Comparison of ENCODE assay signal across 19 cellular contexts in genomic region chrX:112863850-112864249, GRCh38. TPM values are rescaled to one million over a fixed set of nuclear protein-coding genes. Genes with fewer than 3 reads are reported as not detected.
DNase-seq lines count a peak whose midpoint lies in the region; ATAC-seq and TF ChIP-seq lines count a peak whose summit lies in the region.
"Had no signal": no experiment of that assay in that cellular context is flagged by ENCODE, and none has a peak within 500 bp of the region (broad histone marks: within the 10 kb centered on the region; RNA-seq: fewer than 3 reads in every experiment).

No MANE protein-coding gene starts in this region.

- H3K4me3 ChIP-seq in GM23248 (no peak overlapping the region), adipocyte (ENCODE audit: low read length) (no peak overlapping the region), hepatocyte (no peak overlapping the region)
- H3K4me3 ChIP-seq: BLaER1 treated with 17β-estradiol and CSF1 and Interleukin-3, amounts not matched to agents 10 nM and 100 nM; GM12878 had no signal

- H3K36me3 ChIP-seq in GM23248 (ENCODE audit: low read depth): no peaks in the 10 kb centered on the region
- no peaks in the 10 kb centered on the region for H3K36me3 ChIP-seq in adipocyte (ENCODE audit: control insufficient read depth, insufficient read depth, low read length, severe bottlenecking)
- no peaks in the 10 kb centered on the region for H3K36me3 ChIP-seq in hepatocyte (replicated peaks; ENCODE audit: insufficient read depth, low read depth)
- H3K36me3 ChIP-seq: BE2C; BLaER1 treated with 17β-estradiol and CSF1 and Interleukin-3, amounts not matched to agents 10 nM and 100 nM had no signal

- 83 to 88% methylated on average over 2 of the region's 2 CpGs for WGBS in GM23248 (ENCODE audit: low coverage in 1 of 2, low lambda C conversion rate in 2 of 2, missing lambda C conversion rate in 2 of 2), 2 experiments
- 95% methylated on average over 2 of the region's 2 CpGs for WGBS in hepatocyte (ENCODE audit: low lambda C conversion rate, missing lambda C conversion rate)

- H3K79me2 ChIP-seq in GM23248 (ENCODE audit: insufficient read depth) (no peaks in the 10 kb centered on the region), hepatocyte (no peaks in the 10 kb centered on the region)

- ATAC-seq in HG02610 (IDR thresholded peaks at IDR 0.05; ENCODE audit: unreplicated experiment) (no peak), HG03342 (IDR thresholded peaks at IDR 0.05; ENCODE audit: unreplicated experiment) (no peak)
- ATAC-seq: GM12878 had no signal

- H3F3A ChIP-seq in GM23248 (ENCODE audit: insufficient read depth): no peaks in the 10 kb centered on the region

- H3K27ac ChIP-seq in GM23248 (no peak overlapping the region), hepatocyte (peak overlapping the region; percentile 73)
- H3K27ac ChIP-seq: BLaER1 treated with 17β-estradiol and CSF1 and Interleukin-3, amounts not matched to agents 10 nM and 100 nM had no signal

- H3K4me2 ChIP-seq in GM23248 (ENCODE audit: unreplicated experiment) (no peak overlapping the region), hepatocyte (no peak overlapping the region)
- H3K4me2 ChIP-seq: BLaER1 treated with 17β-estradiol and CSF1 and Interleukin-3, amounts not matched to agents 10 nM and 100 nM had no signal

- no peaks in the 10 kb centered on the region for H4K20me1 ChIP-seq in GM23248 (ENCODE audit: insufficient read depth)
- H4K20me1 ChIP-seq in hepatocyte (ENCODE audit: insufficient read depth, poor library complexity, severe bottlenecking): no peaks in the 10 kb centered on the region
- H4K20me1 ChIP-seq: BLaER1 treated with 17β-estradiol and CSF1 and Interleukin-3, amounts not matched to agents 10 nM and 100 nM had no signal

- H3K9ac ChIP-seq in GM23248 (no peak overlapping the region), adipocyte (ENCODE audit: low read length) (no peak overlapping the region)
- H3K9ac ChIP-seq: BLaER1 treated with 17β-estradiol and CSF1 and Interleukin-3, amounts not matched to agents 10 nM and 100 nM had no signal

- in situ Hi-C loops in GM23248 (cut with MboI): no loop called here

- no peaks in the 10 kb centered on the region for H3K9me2 ChIP-seq in GM23248 (ENCODE audit: insufficient read depth)
- no peaks in the 10 kb centered on the region for H3K9me2 ChIP-seq in hepatocyte (replicated peaks; ENCODE audit: insufficient read depth)

- H3K27me3 ChIP-seq in GM23248 (replicated peaks; ENCODE audit: insufficient read depth): no peaks in the 10 kb centered on the region
- peaks cover 19% of the 10 kb centered on the region for H3K27me3 ChIP-seq in adipocyte (replicated peaks; ENCODE audit: control insufficient read depth, insufficient read depth, low read length)
- no peaks in the 10 kb centered on the region for H3K27me3 ChIP-seq in hepatocyte
- H3K27me3 ChIP-seq: BE2C had no signal

- H3K4me1 ChIP-seq in GM23248 (ENCODE audit: insufficient read depth) (no peaks in the 10 kb centered on the region), adipocyte (ENCODE audit: control insufficient read depth, insufficient read depth, low read length) (no peaks in the 10 kb centered on the region), hepatocyte (ENCODE audit: insufficient read depth) (peaks cover 47% of the 10 kb centered on the region)
- H3K4me1 ChIP-seq: BE2C had no signal

- H3K9me3 ChIP-seq in GM23248 (ENCODE audit: low read depth) (no peaks in the 10 kb centered on the region), adipocyte (ENCODE audit: control insufficient read depth, low read length) (no peaks in the 10 kb centered on the region), hepatocyte (ENCODE audit: low read depth) (no peaks in the 10 kb centered on the region)
- H3K9me3 ChIP-seq: BE2C had no signal

- TF ChIP-seq CTCF in hepatocyte (IDR thresholded peaks at IDR 0.05; ENCODE audit: poor library complexity): no peak

- H2AFZ ChIP-seq in GM23248: no peak overlapping the region
- H2AFZ ChIP-seq in hepatocyte: no peak overlapping the region

- DNase-seq in GM23248 (peak; percentile 4), adipocyte (ENCODE audit: low read depth) (peak; percentile 14), hepatocyte (ENCODE audit: low spot score) (no peak), renal cortical epithelial cell (ENCODE audit: low read depth) (peak; percentile 62), Ammon's horn (ENCODE audit: low spot score) (no peak)
- DNase-seq: BE2C; CD4-positive, alpha-beta T cell; CD8-positive, alpha-beta memory T cell; DMS 273 treated with DMSO at 0.1 percent for 48 hours; DMS79; EL; GDM1; GOT3; H7; HCEC 1CT had no signal

RNA-seq across cellular contexts. Expression of gene AMOT, which starts 23.2 kb away (rescaled TPM):
- 1.5 and 2.5 TPM in 2 replicates for total RNA-seq in GM23248 (2014; rRNA removed; shearing (Covaris generic))
- 2.2 and 3.0 TPM in 2 replicates for polyA plus RNA-seq in GM23248 (2016; fragmentation: Nextera tagmentation; extraction: Ambion mirVana)
- total RNA-seq in hepatocyte: 93.3 and 94.6 TPM in 2 replicates
- 52.1 and 53.0 TPM in 2 replicates for polyA plus RNA-seq in hepatocyte
- total RNA-seq in renal cortical epithelial cell: 9.0 and 31.7 TPM in 2 replicates

Comparison
In these comparisons a context has a peak if more than half of its experiments do, and no peak if none do; other contexts are left out.
1. DNase-seq: peak in GM23248 (single experiment), adipocyte (single experiment) and renal cortical epithelial cell (single experiment); none in hepatocyte (single experiment) and Ammon's horn (single experiment).